ENCODE assay signal across 8 cellular contexts in genomic region chr3:52769786-52770445, GRCh38. TPM values are rescaled to one million over a fixed set of nuclear protein-coding genes. Genes with fewer than 3 reads are reported as not detected.
DNase-seq lines count a peak whose midpoint lies in the region; ATAC-seq and TF ChIP-seq lines count a peak whose summit lies in the region.

No MANE protein-coding gene starts in this region.

- H3K9me3 ChIP-seq in Panc1 (ENCODE audit: control insufficient read depth, insufficient read depth, low read depth, low read length): no peaks in the 10 kb centered on the region

- no peaks in the 10 kb centered on the region for H3K9me3 Mint-ChIP-seq in osteocyte (ENCODE audit: unreplicated experiment)

- intact Hi-C loops in Panc1 (cut with micrococcal nuclease; ENCODE audit: unreplicated experiment): no loop called here

- BruUV-seq in Panc1 (replicated peaks; lab: Mats Ljungman, UMichigan): TSS peak; percentile 70

- H3K4me3 Mint-ChIP-seq in osteocyte (ENCODE audit: unreplicated experiment): peak overlapping the region; percentile 94

- peak overlapping the region; percentile 17 for H3K27ac Mint-ChIP-seq in osteocyte (ENCODE audit: unreplicated experiment)

- DNase-seq in GM12865 (ENCODE audit: low read depth) (no peak), Panc1 (ENCODE audit: low read depth, low spot score) (no peak), epithelial cell of esophagus (ENCODE audit: low read depth) (peak; percentile 13), osteocyte (ENCODE audit: extremely low spot score, unreplicated experiment) (no peak), HCEC 1CT (no peak), dedifferentiated amniotic fluid mesenchymal stem cell (ENCODE audit: extremely low spot score) (no peak)

- H3K4me1 Mint-ChIP-seq in osteocyte (ENCODE audit: unreplicated experiment): peaks cover 16% of the 10 kb centered on the region

- CTCF ChIA-PET in Panc1 (lab: Charles Lee): no interaction called here

- H3K4me3 ChIP-seq in GM12865 (ENCODE audit: low read depth, low read length) (peak overlapping the region; percentile 72), Panc1 (ENCODE audit: low read depth in 2 of 2, low read length in 2 of 2) (peak overlapping the region; percentile 62 to 84), epithelial cell of esophagus (ENCODE audit: low read length) (peak overlapping the region; percentile 70)

- peaks cover 5% of the 10 kb centered on the region for H3K36me3 Mint-ChIP-seq in osteocyte (ENCODE audit: unreplicated experiment)

- in situ Hi-C loops in Panc1 (cut with HindIII; ENCODE audit: low pct_unique_long_range_greater_than_20kb, low sequenced_read_pairs): no loop called here

- POLR2A ChIA-PET in Panc1 (lab: Charles Lee): interaction anchor here (0.6 kb wide), 1 partner anchor 18 kb away, joined by 3 read pairs; no protein-coding TSS in a partner anchor

- peak overlapping the region; percentile 69 for H3K27ac ChIP-seq in Panc1 (ENCODE audit: low read length)

- H3K36me3 ChIP-seq in Panc1 (ENCODE audit: control insufficient read depth, insufficient read depth, low read length): peaks cover 7% of the 10 kb centered on the region; the same call in 1 of the 2 replicates

- no peaks in the 10 kb centered on the region for H3K27me3 ChIP-seq in Panc1 (ENCODE audit: control insufficient read depth, insufficient read depth, low read length)

- no peak for TF ChIP-seq CTCF in GM12865 (IDR thresholded peaks at IDR 0.05; ENCODE audit: insufficient read depth, low read depth, low read length, missing control alignments)
- TF ChIP-seq CTCF in Panc1 (IDR thresholded peaks at IDR 0.05): no peak
- no peak for TF ChIP-seq CTCF in epithelial cell of esophagus (IDR thresholded peaks at IDR 0.05; ENCODE audit: insufficient read depth, low read depth, low read length, missing control alignments)
- no peak for TF ChIP-seq CTCF in osteocyte (IDR thresholded peaks at IDR 0.05)

- no peaks in the 10 kb centered on the region for H3K27me3 Mint-ChIP-seq in osteocyte (ENCODE audit: unreplicated experiment)

- H3K4me1 ChIP-seq in Panc1 (ENCODE audit: control insufficient read depth, insufficient read depth, low read length): peaks cover 12% of the 10 kb centered on the region

- ATAC-seq in Panc1 (no peak), GM21619 (IDR thresholded peaks at IDR 0.05; ENCODE audit: unreplicated experiment) (no peak), HG03521 (IDR thresholded peaks at IDR 0.05; ENCODE audit: unreplicated experiment) (no peak)

RNA-seq across cellular contexts. Expression of gene NEK4, which starts 0.8 kb away (rescaled TPM):
- total RNA-seq in Panc1 (2021; ENCODE audit: unreplicated experiment) (22.9 TPM), osteocyte (17.3 and 23.1 TPM in 2 replicates)
- polyA plus RNA-seq in Panc1 (2012; ENCODE audit: insufficient read length): 12.7 TPM

RNA-seq across cellular contexts. Expression of gene ITIH1, which starts 7.5 kb away (rescaled TPM):
- total RNA-seq in Panc1 (2021; ENCODE audit: unreplicated experiment) (0.31 TPM), osteocyte (not detected in 2 replicates)
- not detected for polyA plus RNA-seq in Panc1 (2012; ENCODE audit: insufficient read length)

RNA-seq across cellular contexts. Expression of gene ITIH3, which starts 24.7 kb away (rescaled TPM):
- total RNA-seq in Panc1 (2021; ENCODE audit: unreplicated experiment) (0.67 TPM), osteocyte (0.59 and 0.78 TPM in 2 replicates)
- polyA plus RNA-seq in Panc1 (2012; ENCODE audit: insufficient read length): 0.23 TPM
